ENCODE assay signal across 8 cellular contexts in the genomic region with DNA sequence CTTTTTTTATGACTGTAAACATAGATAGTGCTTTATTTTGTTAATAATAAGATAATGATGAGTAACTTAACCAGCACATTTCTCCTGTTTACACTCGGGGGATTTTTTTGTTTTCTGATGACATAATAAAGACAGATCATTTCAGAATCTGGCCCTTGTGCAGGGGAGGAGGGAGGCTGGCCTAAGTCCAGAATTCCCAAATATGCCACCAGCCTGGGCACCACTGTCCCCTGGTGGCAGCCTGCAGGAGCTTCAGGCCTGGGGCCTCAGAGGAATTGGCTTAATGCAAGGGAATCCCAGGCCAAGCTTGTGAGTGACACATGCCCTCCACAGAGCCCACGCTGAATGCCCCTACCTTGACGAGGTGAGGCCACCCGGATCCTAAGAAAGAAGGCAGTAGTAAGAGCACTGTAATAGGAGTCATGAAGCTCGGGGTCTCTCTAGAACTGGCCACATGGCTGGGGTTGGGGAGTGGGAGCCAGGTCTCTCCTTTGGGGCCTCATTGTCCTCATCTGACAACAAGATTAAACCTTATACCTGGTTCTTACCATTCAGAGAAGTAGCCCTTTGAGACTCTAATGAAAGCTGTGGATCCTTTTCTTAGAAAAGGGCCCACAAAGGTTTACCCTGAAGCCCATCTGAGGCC. TPM values are rescaled to one million over a fixed set of nuclear protein-coding genes. Genes with fewer than 3 reads are reported as not detected.
DNase-seq lines count a peak whose midpoint lies in the region; ATAC-seq and TF ChIP-seq lines count a peak whose summit lies in the region.

No MANE protein-coding gene starts in this region.

- no peak overlapping the region for H3K4me2 ChIP-seq in OCI-LY1 (ENCODE audit: low read length)

- H3K9ac ChIP-seq in OCI-LY1 (ENCODE audit: low read length) = no peak overlapping the region

- DNase-seq in DMS53 treated with DMSO at 0.1 percent for 48 hours (lab: John Stamatoyannopoulos, UW; ENCODE audit: unreplicated experiment) (peak; percentile 81), KG1 (lab: John Stamatoyannopoulos, UW) (peak; percentile 18), choroid plexus epithelial cell (ENCODE audit: low read depth) (peak; percentile 85), left lung (no peak), tibial artery (peak; percentile 76 to 87)

- no peaks in the 10 kb centered on the region for H3K27me3 ChIP-seq in OCI-LY1 (ENCODE audit: insufficient read depth, low read length)
- no peaks in the 10 kb centered on the region for H3K27me3 ChIP-seq in left lung
- no peaks in the 10 kb centered on the region for H3K27me3 ChIP-seq in tibial artery

- H4K20me1 ChIP-seq in OCI-LY1 (ENCODE audit: insufficient read depth, low read length) = no peaks in the 10 kb centered on the region

- peak; percentile 57 for ATAC-seq in left lung
- ATAC-seq in HG02981 (IDR thresholded peaks at IDR 0.05; ENCODE audit: unreplicated experiment) = no peak
- ATAC-seq in GM21367 (IDR thresholded peaks at IDR 0.05; ENCODE audit: unreplicated experiment) = no peak

- H3K9me2 ChIP-seq in OCI-LY1 (ENCODE audit: low read depth, low read length) = no peaks in the 10 kb centered on the region

- TF ChIP-seq CTCF in OCI-LY1 (IDR thresholded peaks at IDR 0.05; ENCODE audit: low read length) (peak; percentile 54), choroid plexus epithelial cell (conservative IDR thresholded peaks at IDR 0.05; ENCODE audit: low read depth, low read length) (peak; percentile 97), left lung (IDR thresholded peaks at IDR 0.05) (peak; percentile 87 to 89), tibial artery (IDR thresholded peaks at IDR 0.05) (peak; percentile 99 to 100)

- H2AFZ ChIP-seq in OCI-LY1 (ENCODE audit: low read length) = no peak overlapping the region

- H3F3A ChIP-seq in OCI-LY1 (ENCODE audit: insufficient read depth, low read length) = no peaks in the 10 kb centered on the region

- H3K36me3 ChIP-seq in OCI-LY1 (ENCODE audit: insufficient read depth, low read length) (no peaks in the 10 kb centered on the region), left lung (peaks cover 0 to 35% of the 10 kb centered on the region in 2 donors), tibial artery (peaks cover 29 to 51% (median 41%) of the 10 kb centered on the region in 3 donors)

- H3K4me1 ChIP-seq in OCI-LY1 (ENCODE audit: insufficient read depth, low read length, severe bottlenecking) = no peaks in the 10 kb centered on the region
- H3K4me1 ChIP-seq in left lung = peaks cover 6 to 32% of the 10 kb centered on the region in 2 donors
- H3K4me1 ChIP-seq in tibial artery = peaks cover 5 to 61% (median 36%) of the 10 kb centered on the region in 4 donors

- no peaks in the 10 kb centered on the region for H3K9me3 ChIP-seq in OCI-LY1 (ENCODE audit: low read length)
- no peaks in the 10 kb centered on the region for H3K9me3 ChIP-seq in left lung
- H3K9me3 ChIP-seq in tibial artery = no peaks in the 10 kb centered on the region

- H3K27ac ChIP-seq in OCI-LY1 (ENCODE audit: low read depth, low read length, poor library complexity, severe bottlenecking) (no peak overlapping the region), left lung (peak overlapping the region in 1 of 2 donors; percentile 28), tibial artery (peak overlapping the region; percentile 63 to 64)

- no peak overlapping the region for H3K4me3 ChIP-seq in OCI-LY1 (ENCODE audit: low read depth, low read length, poor library complexity, severe bottlenecking)
- no peak overlapping the region for H3K4me3 ChIP-seq in choroid plexus epithelial cell (ENCODE audit: low read depth, low read length)
- H3K4me3 ChIP-seq in left lung = no peak overlapping the region
- H3K4me3 ChIP-seq in tibial artery = no peak overlapping the region

- intact Hi-C loops in left lung (cut with DNase I) = loop anchor here (5.0 to 10.0 kb wide), 3 partner anchors 53 to 255 kb away; a partner anchor contains a TSS
- intact Hi-C loops in tibial artery (cut with DNase I; ENCODE audit: low total_unique reads) = loop anchor here (1.0 to 2.0 kb wide), 3 partner anchors 54 to 265 kb away; a partner anchor contains a TSS

- no peaks in the 10 kb centered on the region for H3K79me2 ChIP-seq in OCI-LY1 (ENCODE audit: insufficient read depth, low read length)

RNA-seq across cellular contexts. Expression of a gene that starts 24.1 kb away (rescaled TPM):
- total RNA-seq in left lung = 1 to 10 TPM; 2.6 to 6.4 TPM

RNA-seq across cellular contexts. Expression of a gene that starts 38.4 kb away (rescaled TPM):
- 1 to 10 TPM in 1 of 2 donors, under 1 TPM in 1; 0.18 to 2.4 TPM for total RNA-seq in left lung

RNA-seq across cellular contexts. Expression of a gene that starts 54.8 kb away (rescaled TPM):
- 10 to 100 TPM; 41.7 to 45.0 TPM for total RNA-seq in left lung

Comparison
In these comparisons a context has a peak if more than half of its experiments do, and no peak if none do; other contexts are left out.
1. DNase-seq: peak in DMS53 treated with DMSO at 0.1 percent for 48 hours (single experiment), KG1 (single experiment), choroid plexus epithelial cell (single experiment) and tibial artery (2 of 2); none in left lung (0 of 2).
2. Peak in every context shown above with its lines, with median percentiles within 50 percentile points of each other: CTCF ChIP-seq.